In the genomic region with DNA sequence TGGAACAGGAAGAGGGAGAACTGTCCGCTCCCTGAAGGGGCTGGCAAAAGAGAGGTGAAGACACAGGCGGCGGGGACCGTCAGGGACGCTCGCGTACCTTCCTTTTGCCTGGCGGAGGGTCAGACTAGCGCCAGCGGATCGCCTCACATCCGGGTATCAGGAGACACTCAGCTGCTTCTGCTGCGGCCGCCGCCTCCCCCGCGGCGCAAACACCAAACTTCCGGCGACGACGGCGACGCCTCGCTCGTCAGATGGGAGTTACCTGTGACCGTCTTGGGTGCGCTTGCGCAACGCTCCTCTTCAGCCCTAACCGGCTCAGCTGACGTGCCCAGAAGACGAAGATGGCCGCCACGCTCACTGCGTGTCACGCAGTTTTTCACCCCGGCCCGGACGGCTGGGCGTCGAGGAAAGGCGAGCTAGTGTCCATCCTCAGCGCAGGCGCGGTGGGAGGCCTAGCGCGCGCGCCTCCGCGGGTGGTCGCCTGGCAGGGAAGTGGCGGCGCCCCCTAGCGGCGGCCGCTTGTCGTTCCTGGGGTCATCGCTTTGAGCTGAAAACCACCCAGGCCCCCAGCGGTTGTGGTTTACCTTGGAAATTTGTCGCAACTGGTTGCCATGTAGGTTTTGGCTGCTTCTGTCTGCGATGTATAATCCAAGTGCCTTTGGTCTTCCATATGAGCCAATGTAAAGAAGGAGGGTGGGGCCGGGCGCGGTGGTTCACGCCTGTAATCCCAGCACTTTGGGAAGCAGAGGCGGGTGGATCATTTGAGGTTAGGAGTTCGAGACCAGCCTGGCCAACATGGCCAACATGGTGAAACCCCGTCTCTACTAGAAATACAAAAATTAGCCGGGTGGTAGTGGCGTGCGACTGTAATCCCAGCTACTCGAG, we compare ENCODE assay signal across 8 cellular contexts. TPM values are rescaled to one million over a fixed set of nuclear protein-coding genes. Genes with fewer than 3 reads are reported as not detected.
A peak's percentile ranks its signal among the peaks of the same experiment; 100 is the strongest.
DNase-seq lines count a peak whose midpoint lies in the region; ATAC-seq and TF ChIP-seq lines count a peak whose summit lies in the region.

A gene with protein sequence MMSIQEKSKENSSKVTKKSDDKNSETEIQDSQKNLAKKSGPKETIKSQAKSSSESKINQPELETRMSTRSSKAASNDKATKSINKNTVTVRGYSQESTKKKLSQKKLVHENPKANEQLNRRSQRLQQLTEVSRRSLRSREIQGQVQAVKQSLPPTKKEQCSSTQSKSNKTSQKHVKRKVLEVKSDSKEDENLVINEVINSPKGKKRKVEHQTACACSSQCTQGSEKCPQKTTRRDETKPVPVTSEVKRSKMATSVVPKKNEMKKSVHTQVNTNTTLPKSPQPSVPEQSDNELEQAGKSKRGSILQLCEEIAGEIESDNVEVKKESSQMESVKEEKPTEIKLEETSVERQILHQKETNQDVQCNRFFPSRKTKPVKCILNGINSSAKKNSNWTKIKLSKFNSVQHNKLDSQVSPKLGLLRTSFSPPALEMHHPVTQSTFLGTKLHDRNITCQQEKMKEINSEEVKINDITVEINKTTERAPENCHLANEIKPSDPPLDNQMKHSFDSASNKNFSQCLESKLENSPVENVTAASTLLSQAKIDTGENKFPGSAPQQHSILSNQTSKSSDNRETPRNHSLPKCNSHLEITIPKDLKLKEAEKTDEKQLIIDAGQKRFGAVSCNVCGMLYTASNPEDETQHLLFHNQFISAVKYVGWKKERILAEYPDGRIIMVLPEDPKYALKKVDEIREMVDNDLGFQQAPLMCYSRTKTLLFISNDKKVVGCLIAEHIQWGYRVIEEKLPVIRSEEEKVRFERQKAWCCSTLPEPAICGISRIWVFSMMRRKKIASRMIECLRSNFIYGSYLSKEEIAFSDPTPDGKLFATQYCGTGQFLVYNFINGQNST (minus strand): TSS at position 179 of the 885 bp plus-strand sequence. CDS start 25,861 bp downstream, outside the sequence.

- peak within 1 kb of the TSS; percentile 98 for H3K27ac Mint-ChIP-seq in dendritic cell treated with granulocyte-macrophage colony-stimulating factor and Interleukin-4, amounts not matched to agents 40 ng/mL and 50 ng/mL, for 4 days

- H3K4me3 ChIP-seq in left lung: peak within 1 kb of the TSS; percentile 88 to 91

- peaks cover 6 to 51% of the 10 kb centered on the region in 2 donors for H3K4me1 ChIP-seq in left lung

- peaks cover 12% of the 10 kb centered on the region for H3K36me3 Mint-ChIP-seq in dendritic cell treated with granulocyte-macrophage colony-stimulating factor and Interleukin-4, amounts not matched to agents 40 ng/mL and 50 ng/mL, for 4 days (ENCODE audit: low read depth)

- H3K27me3 Mint-ChIP-seq in dendritic cell treated with granulocyte-macrophage colony-stimulating factor and Interleukin-4, amounts not matched to agents 40 ng/mL and 50 ng/mL, for 4 days: no peaks in the 10 kb centered on the region

- peak within 1 kb of the TSS; percentile 98 to 99 for H3K27ac ChIP-seq in left lung

- DNase-seq in CD1c-positive myeloid dendritic cell (ENCODE audit: extremely low spot score) (peak; percentile 97), NCI-H69 (lab: John Stamatoyannopoulos, UW) (peak; percentile 100), left lung (peak; percentile 97)
- DNase-seq in activated CD4-positive, alpha-beta T cell treated with anti-CD3 and anti-CD28 coated beads, Interleukin-2, amount 50 U/mL, for 1 hour: peak; percentile 90
- DNase-seq in stimulated activated CD4-positive, alpha-beta T cell treated with anti-CD3 and anti-CD28 coated beads, Interleukin-2, amount 100 ng/mL, for 48 hours: peak; percentile 85 to 87

- no peaks in the 10 kb centered on the region for H3K36me3 ChIP-seq in left lung

- H3K9me3 ChIP-seq in left lung: no peaks in the 10 kb centered on the region

- H3K9me3 Mint-ChIP-seq in dendritic cell treated with granulocyte-macrophage colony-stimulating factor and Interleukin-4, amounts not matched to agents 40 ng/mL and 50 ng/mL, for 4 days: no peaks in the 10 kb centered on the region

- intact Hi-C loops in dendritic cell treated with granulocyte-macrophage colony-stimulating factor and Interleukin-4, amounts not matched to agents 40 ng/mL and 50 ng/mL, for 4 days (cut with micrococcal nuclease): loop anchor here (1.0 to 2.0 kb wide), 2 partner anchors 12 to 140 kb away; a partner anchor contains a TSS
- intact Hi-C loops in left lung (cut with DNase I): no loop called here

- no peaks in the 10 kb centered on the region for H3K27me3 ChIP-seq in left lung

- H3K4me1 Mint-ChIP-seq in dendritic cell treated with granulocyte-macrophage colony-stimulating factor and Interleukin-4, amounts not matched to agents 40 ng/mL and 50 ng/mL, for 4 days (ENCODE audit: low read depth): peaks cover 24% of the 10 kb centered on the region

- H3K4me3 Mint-ChIP-seq in dendritic cell treated with granulocyte-macrophage colony-stimulating factor and Interleukin-4, amounts not matched to agents 40 ng/mL and 50 ng/mL, for 4 days: peak within 1 kb of the TSS; percentile 95

- ATAC-seq in GM19351 (IDR thresholded peaks at IDR 0.05; ENCODE audit: unreplicated experiment) (peak; percentile 84), HG03521 (IDR thresholded peaks at IDR 0.05; ENCODE audit: unreplicated experiment) (peak; percentile 82), left lung (peak; percentile 91)

- TF ChIP-seq CTCF in left lung (IDR thresholded peaks at IDR 0.05): peak; percentile 90 to 98

RNA-seq across cellular contexts. Expression of the gene that starts here (rescaled TPM):
- 10 to 100 TPM; 11.3 to 14.3 TPM for total RNA-seq in left lung

Comparison
In these comparisons a context has a peak if more than half of its experiments do, and no peak if none do; other contexts are left out.
1. Peak in every context shown above with its lines: DNase-seq, ATAC-seq, H3K4me3 ChIP-seq and H3K27ac ChIP-seq.